In the genomic region with DNA sequence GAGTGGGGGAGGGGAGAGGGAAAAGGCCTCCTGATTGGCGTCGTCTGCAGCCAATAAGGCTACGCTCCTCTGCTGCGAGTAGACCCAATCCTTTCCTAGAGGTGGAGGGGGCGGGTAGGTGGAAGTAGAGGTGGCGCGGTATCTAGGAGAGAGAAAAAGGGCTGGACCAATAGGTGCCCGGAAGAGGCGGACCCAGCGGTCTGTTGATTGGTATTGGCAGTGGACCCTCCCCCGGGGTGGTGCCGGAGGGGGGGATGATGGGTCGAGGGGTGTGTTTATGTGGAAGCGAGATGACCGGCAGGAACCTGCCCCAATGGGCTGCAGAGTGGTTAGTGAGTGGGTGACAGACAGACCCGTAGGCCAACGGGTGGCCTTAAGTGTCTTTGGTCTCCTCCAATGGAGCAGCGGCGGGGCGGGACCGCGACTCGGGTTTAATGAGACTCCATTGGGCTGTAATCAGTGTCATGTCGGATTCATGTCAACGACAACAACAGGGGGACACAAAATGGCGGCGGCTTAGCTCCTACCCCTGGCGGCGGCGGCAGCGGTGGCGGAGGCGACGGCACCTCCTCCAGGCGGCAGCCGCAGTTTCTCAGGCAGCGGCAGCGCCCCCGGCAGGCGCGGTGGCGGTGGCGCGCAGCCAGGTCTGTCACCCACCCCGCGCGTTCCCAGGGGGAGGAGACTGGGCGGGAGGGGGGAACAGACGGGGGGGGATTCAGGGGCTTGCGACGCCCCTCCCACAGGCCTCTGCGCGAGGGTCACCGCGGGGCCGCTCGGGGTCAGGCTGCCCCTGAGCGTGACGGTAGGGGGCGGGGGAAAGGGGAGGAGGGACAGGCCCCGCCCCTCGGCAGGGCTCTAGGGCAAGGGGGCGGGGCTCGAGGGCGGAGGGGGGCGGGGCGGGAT, we compare ENCODE assay signal across 8 cellular contexts. TPM values are rescaled to one million over a fixed set of nuclear protein-coding genes. Genes with fewer than 3 reads are reported as not detected.
DNase-seq lines count a peak whose midpoint lies in the region; ATAC-seq and TF ChIP-seq lines count a peak whose summit lies in the region.

A gene (plus strand): TSS at position 459 of the 903 bp plus-strand sequence. CDS start 16,258 bp downstream, outside the sequence.

- peak within 1 kb of the TSS; percentile 90 for H3K4me3 ChIP-seq in colonic mucosa

- H3K27me3 ChIP-seq in colonic mucosa (no peaks in the 10 kb centered on the region), layer of hippocampus (ENCODE audit: control insufficient read depth, insufficient read depth, low read length) (no peaks in the 10 kb centered on the region)

- no peaks in the 10 kb centered on the region for H3K9me3 Mint-ChIP-seq in activated CD4-positive, alpha-beta T cell treated with anti-CD3 and anti-CD28 coated beads, Interleukin-2, amount 10 ng/mL, durations not matched to agents 24 days and 14 days

- no peaks in the 10 kb centered on the region for H3K36me3 ChIP-seq in colonic mucosa

- H3K27ac ChIP-seq in colonic mucosa, result peak within 1 kb of the TSS; percentile 98
- H3K27ac ChIP-seq in layer of hippocampus (ENCODE audit: low read depth, low read length), result peak within 1 kb of the TSS; percentile 100

- DNase-seq in C1 segment of cervical spinal cord (lab: John Stamatoyannopoulos, UW) (peak; percentile 97 to 100 (median 99)), NCI-H526 treated with DMSO at 0.1 percent for 48 hours (lab: John Stamatoyannopoulos, UW) (peak; percentile 97), colonic mucosa (peak; percentile 100)
- DNase-seq in activated CD4-positive, alpha-beta T cell treated with anti-CD3 and anti-CD28 coated beads, Interleukin-2, amount 10 ng/mL, durations not matched to agents 24 days and 14 days, result peak; percentile 100
- DNase-seq in stimulated activated CD4-positive, alpha-beta T cell treated with anti-CD3 and anti-CD28 coated beads, Interleukin-1b, Interleukin-23, amount 100 ng/mL, for 4 hours (ENCODE audit: low read depth in 2 of 2), result peak; percentile 98 to 99

- H3K27ac Mint-ChIP-seq in activated CD4-positive, alpha-beta T cell treated with anti-CD3 and anti-CD28 coated beads, Interleukin-2, amount 10 ng/mL, durations not matched to agents 24 days and 14 days, result peak within 1 kb of the TSS; percentile 94

- TF ChIP-seq CTCF in colonic mucosa (IDR thresholded peaks at IDR 0.05), result no peak

- H3K4me1 Mint-ChIP-seq in activated CD4-positive, alpha-beta T cell treated with anti-CD3 and anti-CD28 coated beads, Interleukin-2, amount 10 ng/mL, durations not matched to agents 24 days and 14 days, result peaks cover 46% of the 10 kb centered on the region

- no peaks in the 10 kb centered on the region for H3K27me3 Mint-ChIP-seq in activated CD4-positive, alpha-beta T cell treated with anti-CD3 and anti-CD28 coated beads, Interleukin-2, amount 10 ng/mL, durations not matched to agents 24 days and 14 days

- intact Hi-C loops in activated CD4-positive, alpha-beta T cell treated with anti-CD3 and anti-CD28 coated beads, Interleukin-2, amount 10 ng/mL, durations not matched to agents 24 days and 14 days (cut with micrococcal nuclease), result loop anchor here (1.0 to 10.0 kb wide), 12 partner anchors 26 to 675 kb away; a partner anchor contains a TSS
- intact Hi-C loops in colonic mucosa (cut with DNase I), result no loop called here

- H3K9ac ChIP-seq in colonic mucosa (ENCODE audit: low read depth in 2 of 2, low read length in 2 of 2), result peak within 1 kb of the TSS; percentile 70 to 90

- peaks cover 8% of the 10 kb centered on the region for H3K36me3 Mint-ChIP-seq in activated CD4-positive, alpha-beta T cell treated with anti-CD3 and anti-CD28 coated beads, Interleukin-2, amount 10 ng/mL, durations not matched to agents 24 days and 14 days (ENCODE audit: low read depth)

- H3K4me1 ChIP-seq in colonic mucosa, result peaks cover 15% of the 10 kb centered on the region

- H3K9me3 ChIP-seq in colonic mucosa, result no peaks in the 10 kb centered on the region

- peak within 1 kb of the TSS; percentile 87 for H3K4me3 Mint-ChIP-seq in activated CD4-positive, alpha-beta T cell treated with anti-CD3 and anti-CD28 coated beads, Interleukin-2, amount 10 ng/mL, durations not matched to agents 24 days and 14 days

- ATAC-seq in GM19324 (IDR thresholded peaks at IDR 0.05; ENCODE audit: low FRiP score, unreplicated experiment), result peak; percentile 92
- ATAC-seq in HG03469 (IDR thresholded peaks at IDR 0.05; ENCODE audit: unreplicated experiment), result peak; percentile 81

RNA-seq across cellular contexts. Expression of the gene that starts here (rescaled TPM):
- 21.2 and 21.7 TPM in 2 replicates for total RNA-seq in activated CD4-positive, alpha-beta T cell treated with anti-CD3 and anti-CD28 coated beads, Interleukin-2, amount 10 ng/mL, durations not matched to agents 24 days and 14 days
- 10 to 100 TPM; 18.7 to 24.2 TPM for total RNA-seq in colonic mucosa

Comparison
In these comparisons a context has a peak if more than half of its experiments do, and no peak if none do; other contexts are left out.
1. Peak in every context shown above with its lines: DNase-seq, ATAC-seq, H3K4me3 ChIP-seq and H3K27ac ChIP-seq.